In the genomic region with DNA sequence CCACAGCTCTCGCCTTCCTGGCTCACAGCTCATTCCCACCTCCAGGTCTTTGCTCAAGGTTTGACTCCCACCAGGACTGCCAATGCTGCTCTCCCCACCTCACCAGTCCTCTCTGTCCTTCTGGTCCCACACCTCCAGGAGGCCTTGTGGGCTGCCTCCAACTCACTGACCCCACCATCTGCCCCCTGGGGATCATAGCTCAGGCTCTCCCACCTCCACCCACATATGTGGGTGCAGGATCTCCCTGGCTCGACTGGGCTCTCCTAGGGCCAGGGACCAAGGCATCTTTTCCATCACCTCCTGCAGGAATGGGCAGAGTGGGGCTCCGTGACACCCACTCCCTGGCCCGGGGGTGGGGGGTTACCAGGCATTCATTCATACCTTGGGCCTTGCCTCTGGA, we compare ENCODE assay signal across 26 cellular contexts. TPM values are rescaled to one million over a fixed set of nuclear protein-coding genes. Genes with fewer than 3 reads are reported as not detected.
DNase-seq lines count a peak whose midpoint lies in the region; ATAC-seq and TF ChIP-seq lines count a peak whose summit lies in the region.
"Had no signal": no experiment of that assay in that cellular context is flagged by ENCODE, and none has a peak within 500 bp of the region (broad histone marks: within the 10 kb centered on the region; RNA-seq: fewer than 3 reads in every experiment).

No MANE protein-coding gene starts in this region.

- no peaks in the 10 kb centered on the region for H3K27me3 ChIP-seq in CD8-positive, alpha-beta T cell (ENCODE audit: insufficient read depth, low read length)
- H3K27me3 ChIP-seq: SJSA1 had no signal

- DNase-seq in activated CD4-positive, alpha-beta T cell treated with anti-CD3 and anti-CD28 coated beads, Interleukin-2, amount 10 ng/mL, durations not matched to agents 24 days and 14 days, result no peak
- DNase-seq in activated CD4-positive, alpha-beta T cell treated with anti-CD3 and anti-CD28 coated beads, Interleukin-2, amount 50 U/mL, for 4 hours, result no peak
- DNase-seq in CD8-positive, alpha-beta T cell, result peak in 1 of 7 experiments; percentile 4
- no peak for DNase-seq in activated CD8-positive, alpha-beta T cell treated with anti-CD3 and anti-CD28 coated beads for 36 hours
- DNase-seq in naive thymus-derived CD8-positive, alpha-beta T cell, result no peak
- DNase-seq in iPS-NIHi7 (ENCODE audit: extremely low spot score) (no peak), inferior parietal cortex (ENCODE audit: extremely low spot score) (no peak)
- DNase-seq: amygdala, C1 segment of cervical spinal cord, caudate nucleus, DMS153, foreskin melanocyte, GF-D8, kidney glomerular epithelial cell, mesendoderm, NCI-H774, psoas muscle, T-helper 9 cell had no signal

- no peak overlapping the region for H3K4me3 Mint-ChIP-seq in activated CD4-positive, alpha-beta T cell treated with anti-CD3 and anti-CD28 coated beads, Interleukin-2, amount 10 ng/mL, durations not matched to agents 24 days and 14 days
- no peak overlapping the region for H3K4me3 Mint-ChIP-seq in CD8-positive, alpha-beta T cell
- H3K4me3 Mint-ChIP-seq in activated CD8-positive, alpha-beta T cell treated with anti-CD3 and anti-CD28 coated beads for 36 hours, result no peak overlapping the region
- peak overlapping the region in 6 of 10 donors; percentile 31 to 67 (median 54) for H3K4me3 Mint-ChIP-seq in naive thymus-derived CD8-positive, alpha-beta T cell

- no peak overlapping the region for H3K27ac ChIP-seq in CD8-positive, alpha-beta T cell (ENCODE audit: low read depth, low read length)
- H3K27ac ChIP-seq: psoas muscle, SJSA1 had no signal

- H3K4me3 ChIP-seq in CD8-positive, alpha-beta T cell (ENCODE audit: low read depth, low read length), result no peak overlapping the region
- H3K4me3 ChIP-seq: GM12878, psoas muscle, SJSA1 had no signal

- H3K4me1 ChIP-seq in CD8-positive, alpha-beta T cell (ENCODE audit: insufficient read depth, low read length), result peaks cover 93% of the 10 kb centered on the region
- H3K4me1 ChIP-seq: psoas muscle had no signal

- H3K9me3 ChIP-seq in CD8-positive, alpha-beta T cell (ENCODE audit: low read length), result no peaks in the 10 kb centered on the region
- H3K9me3 ChIP-seq: psoas muscle, SJSA1 had no signal

- CTCF ChIA-PET in CD8-positive, alpha-beta T cell (lab: Charles Lee), result interaction anchor here (1.4 to 2.5 kb wide), 6 partner anchors 12 to 88 kb away, joined by 4 to 32 read pairs (median 12); partner anchors contain the start of gene RAC2
- CTCF ChIA-PET in activated CD8-positive, alpha-beta T cell treated with anti-CD3 and anti-CD28 coated beads for 36 hours (lab: Charles Lee), result interaction anchor here (0.6 to 3.3 kb wide), 6 partner anchors 9 to 35 kb away, joined by 3 to 25 read pairs (median 7); no protein-coding TSS in a partner anchor

- POLR2A ChIA-PET in CD8-positive, alpha-beta T cell (lab: Charles Lee), result interaction anchor here (0.8 to 11.7 kb wide), 3 partner anchors 17 to 85 kb away, joined by 3 to 118 read pairs (median 4); partner anchors contain the start of gene RAC2
- POLR2A ChIA-PET in activated CD8-positive, alpha-beta T cell treated with anti-CD3 and anti-CD28 coated beads for 36 hours (lab: Charles Lee), result interaction anchor here (0.7 to 5.3 kb wide), 5 partner anchors 9 to 17 kb away, joined by 3 to 61 read pairs (median 3); partner anchors contain the start of gene RAC2
- POLR2A ChIA-PET in naive thymus-derived CD8-positive, alpha-beta T cell (lab: Charles Lee), result interaction anchor here (0.6 to 31.6 kb wide), 6 partner anchors 15 to 84 kb away, joined by 4 to 1090 read pairs (median 9); partner anchors contain the start of genes IL2RB, RAC2 and SSTR3

- ATAC-seq in CD8-positive, alpha-beta T cell, result no peak
- ATAC-seq in activated CD8-positive, alpha-beta T cell treated with anti-CD3 and anti-CD28 coated beads for 36 hours, result no peak
- no peak for ATAC-seq in naive thymus-derived CD8-positive, alpha-beta T cell
- no peak for ATAC-seq in HG03378 (IDR thresholded peaks at IDR 0.05; ENCODE audit: unreplicated experiment)
- ATAC-seq: activated CD4-positive, CD25-positive, alpha-beta regulatory T cell treated with anti-CD3 and anti-CD28 coated beads, Interleukin-2, amount 50 U/mL, for 24 hours; GM12878; psoas muscle had no signal

- peak overlapping the region; percentile 96 for H3K27ac Mint-ChIP-seq in activated CD4-positive, alpha-beta T cell treated with anti-CD3 and anti-CD28 coated beads, Interleukin-2, amount 10 ng/mL, durations not matched to agents 24 days and 14 days
- H3K27ac Mint-ChIP-seq in CD8-positive, alpha-beta T cell, result peak overlapping the region; percentile 95
- peak overlapping the region; percentile 94 for H3K27ac Mint-ChIP-seq in activated CD8-positive, alpha-beta T cell treated with anti-CD3 and anti-CD28 coated beads for 36 hours
- peak overlapping the region; percentile 86 to 99 (median 98) for H3K27ac Mint-ChIP-seq in naive thymus-derived CD8-positive, alpha-beta T cell

- H3K9me3 Mint-ChIP-seq in activated CD4-positive, alpha-beta T cell treated with anti-CD3 and anti-CD28 coated beads, Interleukin-2, amount 10 ng/mL, durations not matched to agents 24 days and 14 days, result peaks cover under 1% of the 10 kb centered on the region
- no peaks in the 10 kb centered on the region for H3K9me3 Mint-ChIP-seq in CD8-positive, alpha-beta T cell
- H3K9me3 Mint-ChIP-seq in activated CD8-positive, alpha-beta T cell treated with anti-CD3 and anti-CD28 coated beads for 36 hours, result peaks cover 18% of the 10 kb centered on the region
- no peaks in the 10 kb centered on the region for H3K9me3 Mint-ChIP-seq in naive thymus-derived CD8-positive, alpha-beta T cell

- H3K4me1 Mint-ChIP-seq in activated CD4-positive, alpha-beta T cell treated with anti-CD3 and anti-CD28 coated beads, Interleukin-2, amount 10 ng/mL, durations not matched to agents 24 days and 14 days, result peaks cover 87% of the 10 kb centered on the region
- H3K4me1 Mint-ChIP-seq in CD8-positive, alpha-beta T cell (ENCODE audit: low read depth), result peaks cover 90% of the 10 kb centered on the region
- H3K4me1 Mint-ChIP-seq in activated CD8-positive, alpha-beta T cell treated with anti-CD3 and anti-CD28 coated beads for 36 hours (ENCODE audit: low read depth), result peaks cover 85% of the 10 kb centered on the region
- H3K4me1 Mint-ChIP-seq in naive thymus-derived CD8-positive, alpha-beta T cell, result peaks cover 59 to 92% (median 91%) of the 10 kb centered on the region in 4 donors

- peaks cover 87% of the 10 kb centered on the region for H3K36me3 Mint-ChIP-seq in activated CD4-positive, alpha-beta T cell treated with anti-CD3 and anti-CD28 coated beads, Interleukin-2, amount 10 ng/mL, durations not matched to agents 24 days and 14 days (ENCODE audit: low read depth)
- peaks cover 70% of the 10 kb centered on the region for H3K36me3 Mint-ChIP-seq in CD8-positive, alpha-beta T cell
- H3K36me3 Mint-ChIP-seq in activated CD8-positive, alpha-beta T cell treated with anti-CD3 and anti-CD28 coated beads for 36 hours (ENCODE audit: low read depth), result peaks cover 90% of the 10 kb centered on the region
- peaks cover 0 to 54% (median 36%) of the 10 kb centered on the region in 3 donors for H3K36me3 Mint-ChIP-seq in naive thymus-derived CD8-positive, alpha-beta T cell

- H3K27me3 Mint-ChIP-seq in activated CD4-positive, alpha-beta T cell treated with anti-CD3 and anti-CD28 coated beads, Interleukin-2, amount 10 ng/mL, durations not matched to agents 24 days and 14 days, result no peaks in the 10 kb centered on the region
- H3K27me3 Mint-ChIP-seq in CD8-positive, alpha-beta T cell (ENCODE audit: low read depth), result no peaks in the 10 kb centered on the region
- H3K27me3 Mint-ChIP-seq in activated CD8-positive, alpha-beta T cell treated with anti-CD3 and anti-CD28 coated beads for 36 hours, result no peaks in the 10 kb centered on the region
- no peaks in the 10 kb centered on the region for H3K27me3 Mint-ChIP-seq in naive thymus-derived CD8-positive, alpha-beta T cell

- H3K36me3 ChIP-seq in CD8-positive, alpha-beta T cell (ENCODE audit: insufficient read depth, low read length), result peaks cover 37% of the 10 kb centered on the region

- TF ChIP-seq CTCF in CD8-positive, alpha-beta T cell (IDR thresholded peaks at IDR 0.05), result no peak
- no peak for TF ChIP-seq CTCF in activated CD8-positive, alpha-beta T cell treated with anti-CD3 and anti-CD28 coated beads for 36 hours (IDR thresholded peaks at IDR 0.05)

- intact Hi-C loops in activated CD4-positive, alpha-beta T cell treated with anti-CD3 and anti-CD28 coated beads, Interleukin-2, amount 10 ng/mL, durations not matched to agents 24 days and 14 days (cut with micrococcal nuclease), result loop anchor here (5.0 kb wide), 1 partner anchor 36 kb away; no protein-coding TSS in a partner anchor
- intact Hi-C loops in CD8-positive, alpha-beta T cell (cut with DNase I, micrococcal nuclease), result no loop called here
- intact Hi-C loops in activated CD8-positive, alpha-beta T cell treated with anti-CD3 and anti-CD28 coated beads for 36 hours (cut with micrococcal nuclease), result no loop called here

RNA-seq across cellular contexts. Expression of gene SSTR3, which starts 13.8 kb away (rescaled TPM):
- 3.5 and 4.0 TPM in 2 replicates for total RNA-seq in activated CD4-positive, alpha-beta T cell treated with anti-CD3 and anti-CD28 coated beads, Interleukin-2, amount 10 ng/mL, durations not matched to agents 24 days and 14 days
- 1 to 10 TPM; 2.6 to 3.1 TPM for total RNA-seq in CD8-positive, alpha-beta T cell
- 1 to 10 TPM; 7.9 to 8.5 TPM for total RNA-seq in activated CD8-positive, alpha-beta T cell treated with anti-CD3 and anti-CD28 coated beads for 36 hours
- total RNA-seq in naive thymus-derived CD8-positive, alpha-beta T cell, result 10 to 100 TPM; 13.5 to 13.7 TPM
- 1 to 10 TPM; 2.9 to 7.3 (median 4.2) TPM for polyA plus RNA-seq in naive thymus-derived CD8-positive, alpha-beta T cell
- total RNA-seq: MCF 10A, psoas muscle, SJSA1, skeletal muscle tissue, subcutaneous adipose tissue had no signal
- polyA plus RNA-seq: neural cell had no signal

RNA-seq across cellular contexts. Expression of gene RAC2, which starts 18.0 kb away (rescaled TPM):
- 519 and 540 TPM in 2 replicates for total RNA-seq in activated CD4-positive, alpha-beta T cell treated with anti-CD3 and anti-CD28 coated beads, Interleukin-2, amount 10 ng/mL, durations not matched to agents 24 days and 14 days
- total RNA-seq in CD8-positive, alpha-beta T cell, result 100 to 1,000 TPM; 152 to 159 TPM
- 100 to 1,000 TPM; 699 to 717 TPM for total RNA-seq in activated CD8-positive, alpha-beta T cell treated with anti-CD3 and anti-CD28 coated beads for 36 hours
- 100 to 1,000 TPM; 295 to 297 TPM for total RNA-seq in naive thymus-derived CD8-positive, alpha-beta T cell
- polyA plus RNA-seq in naive thymus-derived CD8-positive, alpha-beta T cell, result 1,000 to 10,000 TPM in 2 of 3 donors, 100 to 1,000 TPM in 1; 740 to 1,115 (median 1,110) TPM
- polyA plus RNA-seq: neural cell had no signal

RNA-seq across cellular contexts. Expression of gene C1QTNF6, which starts 38.0 kb away (rescaled TPM):
- total RNA-seq in activated CD4-positive, alpha-beta T cell treated with anti-CD3 and anti-CD28 coated beads, Interleukin-2, amount 10 ng/mL, durations not matched to agents 24 days and 14 days, result 6.0 and 6.9 TPM in 2 replicates
- 10 to 100 TPM; 12.0 to 12.9 TPM for total RNA-seq in CD8-positive, alpha-beta T cell
- 1 to 10 TPM; 6.4 TPM for total RNA-seq in activated CD8-positive, alpha-beta T cell treated with anti-CD3 and anti-CD28 coated beads for 36 hours
- total RNA-seq in naive thymus-derived CD8-positive, alpha-beta T cell, result 10 to 100 TPM; 24.6 to 25.7 TPM
- polyA plus RNA-seq in naive thymus-derived CD8-positive, alpha-beta T cell, result 1 to 10 TPM in 2 of 3 donors, under 1 TPM in 1; 0.68 to 4.0 (median 1.7) TPM

RNA-seq across cellular contexts. Expression of gene CYTH4, which starts 56.2 kb away (rescaled TPM):
- total RNA-seq in activated CD4-positive, alpha-beta T cell treated with anti-CD3 and anti-CD28 coated beads, Interleukin-2, amount 10 ng/mL, durations not matched to agents 24 days and 14 days, result 43.5 and 44.9 TPM in 2 replicates
- total RNA-seq in CD8-positive, alpha-beta T cell, result 100 to 1,000 TPM; 129 to 143 TPM
- total RNA-seq in activated CD8-positive, alpha-beta T cell treated with anti-CD3 and anti-CD28 coated beads for 36 hours, result 10 to 100 TPM; 33.2 to 33.4 TPM
- total RNA-seq in naive thymus-derived CD8-positive, alpha-beta T cell, result 100 to 1,000 TPM; 177 to 193 TPM
- polyA plus RNA-seq in naive thymus-derived CD8-positive, alpha-beta T cell, result 10 to 100 TPM; 48.9 to 60.8 (median 54.6) TPM
- total RNA-seq: MCF 10A had no signal
- polyA plus RNA-seq: neural cell had no signal

Comparison
In these comparisons a context has a peak if more than half of its experiments do, and no peak if none do; other contexts are left out.
1. H3K4me3 Mint-ChIP-seq: peak in naive thymus-derived CD8-positive, alpha-beta T cell (6 of 10); none in activated CD4-positive, alpha-beta T cell treated with anti-CD3 and anti-CD28 coated beads, Interleukin-2, amount 10 ng/mL, durations not matched to agents 24 days and 14 days (single experiment), CD8-positive, alpha-beta T cell (single experiment) and activated CD8-positive, alpha-beta T cell treated with anti-CD3 and anti-CD28 coated beads for 36 hours (single experiment).
2. Peak in every context shown above with its lines, with median percentiles within 50 percentile points of each other: H3K27ac Mint-ChIP-seq.